Comparison of ENCODE assay signal across 8 cellular contexts in genomic region chr17:77376795-77377751, GRCh38.
DNase-seq lines count a peak whose midpoint lies in the region; ATAC-seq and TF ChIP-seq lines count a peak whose summit lies in the region.

No MANE protein-coding gene starts in this region.

- H3K4me3 Mint-ChIP-seq in activated CD4-positive, alpha-beta T cell treated with anti-CD3 and anti-CD28 coated beads, Interleukin-2, amount 10 ng/mL, durations not matched to agents 24 days and 14 days: peak overlapping the region; percentile 97

- peak overlapping the region; percentile 98 for H3K27ac Mint-ChIP-seq in activated CD4-positive, alpha-beta T cell treated with anti-CD3 and anti-CD28 coated beads, Interleukin-2, amount 10 ng/mL, durations not matched to agents 24 days and 14 days

- H3K9me3 Mint-ChIP-seq in activated CD4-positive, alpha-beta T cell treated with anti-CD3 and anti-CD28 coated beads, Interleukin-2, amount 10 ng/mL, durations not matched to agents 24 days and 14 days: no peaks in the 10 kb centered on the region

- H3K4me1 ChIP-seq in adipocyte (ENCODE audit: control insufficient read depth, insufficient read depth, low read length): peaks cover 64% of the 10 kb centered on the region
- H3K4me1 ChIP-seq in thyroid gland: peaks cover 46 to 84% of the 10 kb centered on the region in 2 donors

- DNase-seq in activated CD4-positive, alpha-beta T cell treated with anti-CD3 and anti-CD28 coated beads, Interleukin-2, amount 10 ng/mL, durations not matched to agents 24 days and 14 days: no peak
- no peak for DNase-seq in activated CD4-positive, alpha-beta T cell treated with anti-CD3 and anti-CD28 coated beads for 1 hour
- DNase-seq in adipocyte (ENCODE audit: low read depth): peak; percentile 53
- peak; percentile 90 for DNase-seq in left lobe of liver (ENCODE audit: low spot score)
- peak; percentile 52 to 56 for DNase-seq in thyroid gland
- no peak for DNase-seq in central memory CD4-positive, alpha-beta T cell

- H3K4me3 ChIP-seq in adipocyte (ENCODE audit: low read length) (no peak overlapping the region), thyroid gland (replicated peaks in 1 of 3) (no peak overlapping the region)

- intact Hi-C loops in activated CD4-positive, alpha-beta T cell treated with anti-CD3 and anti-CD28 coated beads, Interleukin-2, amount 10 ng/mL, durations not matched to agents 24 days and 14 days (cut with micrococcal nuclease): no loop called here
- intact Hi-C loops in thyroid gland (cut with DNase I): no loop called here

- TF ChIP-seq CTCF in thyroid gland (IDR thresholded peaks at IDR 0.05): no peak

- ATAC-seq in left lobe of liver (peak; percentile 62), HG03342 (IDR thresholded peaks at IDR 0.05; ENCODE audit: unreplicated experiment) (no peak), HG03469 (IDR thresholded peaks at IDR 0.05; ENCODE audit: unreplicated experiment) (no peak)

- no peak overlapping the region for H3K9ac ChIP-seq in adipocyte (ENCODE audit: low read length)

- H3K4me1 Mint-ChIP-seq in activated CD4-positive, alpha-beta T cell treated with anti-CD3 and anti-CD28 coated beads, Interleukin-2, amount 10 ng/mL, durations not matched to agents 24 days and 14 days: peaks cover 72% of the 10 kb centered on the region

- H3K27me3 Mint-ChIP-seq in activated CD4-positive, alpha-beta T cell treated with anti-CD3 and anti-CD28 coated beads, Interleukin-2, amount 10 ng/mL, durations not matched to agents 24 days and 14 days: no peaks in the 10 kb centered on the region

- 64 to 66% methylated on average over 27 to 31 of the region's 33 CpGs for WGBS in thyroid gland, 2 donors

- TF ChIP-seq POLR2A in thyroid gland (IDR thresholded peaks at IDR 0.05): no peak

- H3K9me3 ChIP-seq in adipocyte (ENCODE audit: control insufficient read depth, low read length): no peaks in the 10 kb centered on the region
- no peaks in the 10 kb centered on the region for H3K9me3 ChIP-seq in thyroid gland

- peak overlapping the region in 1 of 3 donors; percentile 77 for H3K27ac ChIP-seq in thyroid gland

- peaks cover 17% of the 10 kb centered on the region for H3K36me3 Mint-ChIP-seq in activated CD4-positive, alpha-beta T cell treated with anti-CD3 and anti-CD28 coated beads, Interleukin-2, amount 10 ng/mL, durations not matched to agents 24 days and 14 days (ENCODE audit: low read depth)

- H3K36me3 ChIP-seq in adipocyte (ENCODE audit: control insufficient read depth, insufficient read depth, low read length, severe bottlenecking) (no peaks in the 10 kb centered on the region), thyroid gland (no peaks in the 10 kb centered on the region)

- no peaks in the 10 kb centered on the region for H3K27me3 ChIP-seq in adipocyte (replicated peaks; ENCODE audit: control insufficient read depth, insufficient read depth, low read length)
- no peaks in the 10 kb centered on the region for H3K27me3 ChIP-seq in thyroid gland

Comparison
In these comparisons a context has a peak if more than half of its experiments do, and no peak if none do; other contexts are left out.
1. DNase-seq: peak in adipocyte (single experiment), left lobe of liver (single experiment) and thyroid gland (2 of 2); none in activated CD4-positive, alpha-beta T cell treated with anti-CD3 and anti-CD28 coated beads, Interleukin-2, amount 10 ng/mL, durations not matched to agents 24 days and 14 days (single experiment), activated CD4-positive, alpha-beta T cell treated with anti-CD3 and anti-CD28 coated beads for 1 hour (single experiment) and central memory CD4-positive, alpha-beta T cell (single experiment).